Comparison of ENCODE assay signal across 1 cellular context in genomic region chr17:38369124-38369886, GRCh38.
TF ChIP-seq lines count a peak whose summit lies in the region.

No MANE protein-coding gene starts in this region.

TF ChIP-seq in HepG2, 621 proteins besides CTCF, POLR2A, EP300 and RAD21:
- TF ChIP-seq PCBP2 (optimal IDR thresholded peaks at IDR 0.05; ENCODE audit: low read depth, low read length, poor library complexity, severe bottlenecking) = no peak
- TF ChIP-seq SALL1 (CRISPR knock-in tag; IDR thresholded peaks at IDR 0.05) = no peak
- no peak for TF ChIP-seq PBX3 (CRISPR knock-in tag; IDR thresholded peaks at IDR 0.05; ENCODE audit: borderline replicate concordance)
- TF ChIP-seq SNAPC5 (CRISPR knock-in tag; IDR thresholded peaks at IDR 0.05; ENCODE audit: borderline replicate concordance) = no peak
- TF ChIP-seq ZNF205 (CRISPR knock-in tag; IDR thresholded peaks at IDR 0.05) = no peak
- TF ChIP-seq JUND (CRISPR knock-in tag; IDR thresholded peaks at IDR 0.05) = no peak
- TF ChIP-seq SOX5 (CRISPR knock-in tag; IDR thresholded peaks at IDR 0.05; ENCODE audit: borderline replicate concordance) = no peak
- no peak for TF ChIP-seq ZBTB44 (CRISPR knock-in tag; IDR thresholded peaks at IDR 0.05)
- no peak for TF ChIP-seq NBN (conservative IDR thresholded peaks at IDR 0.05)
- no peak for TF ChIP-seq SMAD3 (CRISPR knock-in tag; IDR thresholded peaks at IDR 0.05)
- no peak for TF ChIP-seq FOXO1 (CRISPR knock-in tag; IDR thresholded peaks at IDR 0.05)
- no peak for TF ChIP-seq BORCS8-MEF2B (CRISPR knock-in tag; IDR thresholded peaks at IDR 0.05)
- TF ChIP-seq JDP2 (CRISPR knock-in tag; IDR thresholded peaks at IDR 0.05; ENCODE audit: borderline replicate concordance) = no peak
- no peak for TF ChIP-seq E2F5 (CRISPR knock-in tag; conservative IDR thresholded peaks at IDR 0.05)
- no peak for TF ChIP-seq KIAA2018 (CRISPR knock-in tag; IDR thresholded peaks at IDR 0.05; ENCODE audit: borderline replicate concordance)
- TF ChIP-seq ZNF318 (CRISPR knock-in tag; IDR thresholded peaks at IDR 0.05) = no peak
